ENCODE assay signal across 1 cellular context in the genomic region with DNA sequence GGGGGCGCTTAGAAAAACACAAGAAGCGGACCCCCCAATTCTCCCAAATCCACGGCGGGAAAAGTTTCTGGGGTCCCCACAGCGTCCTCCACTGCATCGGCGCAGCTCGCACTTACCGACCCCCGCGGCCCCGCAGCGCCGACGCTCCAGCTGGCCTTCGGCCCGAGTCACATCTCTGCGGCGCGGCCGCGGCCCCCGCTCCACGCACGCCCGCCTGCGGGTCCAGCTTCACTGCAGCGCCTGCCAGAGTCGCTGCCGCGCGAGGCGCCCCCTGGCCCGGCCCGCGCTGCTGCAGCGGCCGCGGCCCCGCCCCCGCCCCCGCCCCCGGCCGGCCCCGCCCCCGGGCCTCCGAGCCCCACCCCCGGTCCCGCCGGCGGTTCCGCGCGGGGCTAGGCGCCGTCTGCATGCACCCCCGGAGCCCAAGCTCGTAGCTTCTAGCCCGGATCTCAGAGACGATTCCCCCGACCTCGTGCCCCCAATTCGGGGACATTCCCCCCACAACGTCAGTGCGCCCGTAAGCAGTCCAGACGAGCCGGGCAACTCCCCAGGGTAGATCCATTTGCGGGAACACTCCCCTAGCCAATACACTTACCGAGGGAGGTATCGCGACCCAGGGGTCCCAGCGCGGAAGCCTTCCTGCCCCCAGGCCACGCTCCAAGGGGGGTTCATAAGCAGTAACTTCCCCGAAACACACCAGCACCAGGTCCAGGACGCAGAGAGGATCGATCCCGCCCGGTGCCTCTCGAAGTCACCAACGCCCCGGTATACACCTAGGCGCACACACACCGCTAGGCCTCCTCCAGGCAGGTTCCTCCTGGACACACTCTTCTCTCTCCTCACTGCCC.
TF ChIP-seq lines count a peak whose summit lies in the region.

GPRC5B (minus strand) TSS at position 238 of the 845 bp plus-strand sequence. CDS start 12,003 bp downstream, outside the sequence.

TF ChIP-seq in HEK293, 187 proteins besides CTCF, POLR2A, EP300 and RAD21 (continued from another document):
- TF ChIP-seq, protein P1, sequence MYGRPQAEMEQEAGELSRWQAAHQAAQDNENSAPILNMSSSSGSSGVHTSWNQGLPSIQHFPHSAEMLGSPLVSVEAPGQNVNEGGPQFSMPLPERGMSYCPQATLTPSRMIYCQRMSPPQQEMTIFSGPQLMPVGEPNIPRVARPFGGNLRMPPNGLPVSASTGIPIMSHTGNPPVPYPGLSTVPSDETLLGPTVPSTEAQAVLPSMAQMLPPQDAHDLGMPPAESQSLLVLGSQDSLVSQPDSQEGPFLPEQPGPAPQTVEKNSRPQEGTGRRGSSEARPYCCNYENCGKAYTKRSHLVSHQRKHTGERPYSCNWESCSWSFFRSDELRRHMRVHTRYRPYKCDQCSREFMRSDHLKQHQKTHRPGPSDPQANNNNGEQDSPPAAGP (tag by site-specific recombination; IDR thresholded peaks at IDR 0.05) = no peak
- TF ChIP-seq ZBTB1 (tag by site-specific recombination; IDR thresholded peaks at IDR 0.05) (no peak), ZNF341 (tag by site-specific recombination; IDR thresholded peaks at IDR 0.05; ENCODE audit: low read depth) (peak; percentile 61), SP3 (tag by site-specific recombination; IDR thresholded peaks at IDR 0.05) (peak; percentile 22; the same call in 1 of the 2 replicates), KLF9 (tag by site-specific recombination; IDR thresholded peaks at IDR 0.05; ENCODE audit: low read depth) (peak; percentile 42; the same call in 1 of the 2 replicates), ZNF354C (tag by site-specific recombination; IDR thresholded peaks at IDR 0.05; ENCODE audit: borderline replicate concordance, low read depth) (no peak), ZNF792 (tag by site-specific recombination; IDR thresholded peaks at IDR 0.05) (peak; percentile 90; the same call in 1 of the 2 replicates), ZBTB44 (tag by site-specific recombination; IDR thresholded peaks at IDR 0.05) (0 out of 2 replicates have a peak, but pooled peaks have one; percentile 13), MZF1 (tag by site-specific recombination; IDR thresholded peaks at IDR 0.05; ENCODE audit: borderline replicate concordance) (no peak), ZNF335 (tag by site-specific recombination; conservative IDR thresholded peaks at IDR 0.05) (peak; percentile 40)
- TF ChIP-seq, protein P2, sequence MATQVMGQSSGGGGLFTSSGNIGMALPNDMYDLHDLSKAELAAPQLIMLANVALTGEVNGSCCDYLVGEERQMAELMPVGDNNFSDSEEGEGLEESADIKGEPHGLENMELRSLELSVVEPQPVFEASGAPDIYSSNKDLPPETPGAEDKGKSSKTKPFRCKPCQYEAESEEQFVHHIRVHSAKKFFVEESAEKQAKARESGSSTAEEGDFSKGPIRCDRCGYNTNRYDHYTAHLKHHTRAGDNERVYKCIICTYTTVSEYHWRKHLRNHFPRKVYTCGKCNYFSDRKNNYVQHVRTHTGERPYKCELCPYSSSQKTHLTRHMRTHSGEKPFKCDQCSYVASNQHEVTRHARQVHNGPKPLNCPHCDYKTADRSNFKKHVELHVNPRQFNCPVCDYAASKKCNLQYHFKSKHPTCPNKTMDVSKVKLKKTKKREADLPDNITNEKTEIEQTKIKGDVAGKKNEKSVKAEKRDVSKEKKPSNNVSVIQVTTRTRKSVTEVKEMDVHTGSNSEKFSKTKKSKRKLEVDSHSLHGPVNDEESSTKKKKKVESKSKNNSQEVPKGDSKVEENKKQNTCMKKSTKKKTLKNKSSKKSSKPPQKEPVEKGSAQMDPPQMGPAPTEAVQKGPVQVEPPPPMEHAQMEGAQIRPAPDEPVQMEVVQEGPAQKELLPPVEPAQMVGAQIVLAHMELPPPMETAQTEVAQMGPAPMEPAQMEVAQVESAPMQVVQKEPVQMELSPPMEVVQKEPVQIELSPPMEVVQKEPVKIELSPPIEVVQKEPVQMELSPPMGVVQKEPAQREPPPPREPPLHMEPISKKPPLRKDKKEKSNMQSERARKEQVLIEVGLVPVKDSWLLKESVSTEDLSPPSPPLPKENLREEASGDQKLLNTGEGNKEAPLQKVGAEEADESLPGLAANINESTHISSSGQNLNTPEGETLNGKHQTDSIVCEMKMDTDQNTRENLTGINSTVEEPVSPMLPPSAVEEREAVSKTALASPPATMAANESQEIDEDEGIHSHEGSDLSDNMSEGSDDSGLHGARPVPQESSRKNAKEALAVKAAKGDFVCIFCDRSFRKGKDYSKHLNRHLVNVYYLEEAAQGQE (tag by site-specific recombination; IDR thresholded peaks at IDR 0.05) = no peak
